In the genomic region with DNA sequence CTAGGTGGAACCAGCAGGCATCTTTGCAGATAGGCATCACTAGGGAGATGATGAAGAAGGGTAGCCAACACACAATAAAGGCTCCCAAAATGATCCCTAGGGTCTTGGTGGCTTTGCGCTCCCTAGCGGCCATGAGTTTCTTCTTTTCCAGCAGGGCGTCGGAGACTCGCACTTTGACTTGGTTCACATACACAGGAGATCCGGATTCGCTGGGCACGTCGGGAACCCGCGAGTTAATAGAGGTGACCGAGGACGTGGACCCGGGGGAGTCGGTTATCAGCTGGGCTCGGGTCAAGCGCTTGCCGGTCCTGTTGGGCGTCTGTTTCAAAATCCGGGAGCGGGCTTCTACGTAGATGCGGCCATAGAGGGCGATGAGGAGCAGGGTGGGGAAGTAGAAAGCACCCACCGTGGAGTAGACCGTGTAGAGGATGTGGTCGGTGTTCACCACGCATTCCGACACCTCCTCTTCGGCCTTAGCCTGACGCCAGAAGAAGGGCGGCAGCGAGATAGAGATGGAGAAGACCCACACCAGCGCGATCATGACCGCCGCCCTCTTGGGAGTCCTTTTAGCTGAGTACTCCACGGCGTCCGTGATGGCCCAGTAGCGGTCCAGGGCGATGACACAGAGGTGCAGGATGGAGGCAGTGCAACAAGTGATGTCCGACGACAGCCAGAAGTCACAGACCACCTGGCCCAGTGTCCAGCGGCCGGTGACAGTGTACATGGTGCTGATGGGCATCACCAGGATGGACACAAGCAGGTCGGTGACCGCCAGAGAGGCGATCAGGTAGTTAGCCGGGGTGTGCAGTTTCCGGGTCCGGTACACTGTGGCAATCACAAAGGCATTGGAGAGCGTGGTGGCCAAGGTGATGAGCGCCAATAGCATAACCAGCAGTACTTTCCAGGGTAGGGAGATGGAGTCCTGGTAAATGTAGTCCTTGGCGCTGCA, we compare ENCODE assay signal across 10 cellular contexts. TPM values are rescaled to one million over a fixed set of nuclear protein-coding genes. Genes with fewer than 3 reads are reported as not detected.
DNase-seq lines count a peak whose midpoint lies in the region; ATAC-seq and TF ChIP-seq lines count a peak whose summit lies in the region.
"Had no signal": no experiment of that assay in that cellular context is flagged by ENCODE, and none has a peak within 500 bp of the region (broad histone marks: within the 10 kb centered on the region; RNA-seq: fewer than 3 reads in every experiment).

No MANE protein-coding gene starts in this region.

- H3K9me3 ChIP-seq in mucosa of stomach (ENCODE audit: control insufficient read depth, low read length) = no peaks in the 10 kb centered on the region
- H3K9me3 ChIP-seq in aorta (ENCODE audit: control insufficient read depth, low read length) = no peaks in the 10 kb centered on the region
- H3K9me3 ChIP-seq: Caco-2 had no signal

- peak overlapping the region; percentile 4 to 18 for H3K27ac ChIP-seq in aorta (ENCODE audit: low read depth in 1 of 2, low read length in 2 of 2)

- H3K36me3 ChIP-seq in mucosa of stomach (ENCODE audit: control insufficient read depth, insufficient read depth, low read length) (no peaks in the 10 kb centered on the region), aorta (ENCODE audit: control insufficient read depth in 1 of 2, insufficient read depth in 2 of 2, low read length in 1 of 2) (no peaks in the 10 kb centered on the region)

- peak; percentile 40 for ATAC-seq in aorta (ENCODE audit: low FRiP score)
- ATAC-seq in HG03045 (IDR thresholded peaks at IDR 0.05; ENCODE audit: unreplicated experiment) = no peak

- DNase-seq in stimulated activated CD4-positive, alpha-beta T cell treated with anti-CD3 and anti-CD28 coated beads, Interleukin-15, amount 100 ng/mL, for 24 hours = peak; percentile 4
- no peak for DNase-seq in stimulated activated CD4-positive, alpha-beta T cell treated with anti-CD3 and anti-CD28 coated beads, Interleukin-2, amount 100 ng/mL, for 24 hours
- peak; percentile 41 for DNase-seq in epithelial cell of esophagus (ENCODE audit: low read depth)
- peak; percentile 55 to 83 for DNase-seq in aorta
- DNase-seq in SW480 (ENCODE audit: low spot score) = no peak
- DNase-seq in RPMI8226 = no peak
- DNase-seq: Caco-2, GOT3 had no signal

- H3K27me3 ChIP-seq in mucosa of stomach (ENCODE audit: control insufficient read depth, insufficient read depth, low read length) = peaks cover 21% of the 10 kb centered on the region
- H3K27me3 ChIP-seq in aorta (ENCODE audit: control insufficient read depth in 1 of 2, insufficient read depth in 2 of 2, low read length in 1 of 2) = no peaks in the 10 kb centered on the region

- WGBS in aorta, 2 donors = 2% methylated on average over 55 of the region's 55 CpGs

- intact Hi-C loops in aorta (cut with DNase I) = loop anchor here (5.0 to 10.0 kb wide), 6 partner anchors 578 to 1770 kb away; a partner anchor contains a TSS

- peaks cover 11% of the 10 kb centered on the region for H3K4me1 ChIP-seq in mucosa of stomach (ENCODE audit: control insufficient read depth, insufficient read depth, low read length)
- H3K4me1 ChIP-seq in aorta (ENCODE audit: control insufficient read depth in 1 of 2, insufficient read depth in 2 of 2, low read length in 2 of 2) = peaks cover 0 to 5% of the 10 kb centered on the region in 2 donors
- H3K4me1 ChIP-seq: Caco-2 had no signal

- peak; percentile 30 for TF ChIP-seq CTCF in epithelial cell of esophagus (IDR thresholded peaks at IDR 0.05; ENCODE audit: insufficient read depth, low read depth, low read length, missing control alignments)

- H3K9ac ChIP-seq in mucosa of stomach (ENCODE audit: low read length) = peak overlapping the region; percentile 65

- H3K4me3 ChIP-seq in epithelial cell of esophagus (ENCODE audit: low read length) (peak overlapping the region; percentile 52), mucosa of stomach (ENCODE audit: low read length) (peak overlapping the region; percentile 34), aorta (ENCODE audit: low read length in 2 of 2) (peak overlapping the region; percentile 19 to 75)

RNA-seq across cellular contexts. Expression of a gene that starts 0.7 kb away (rescaled TPM):
- 10 to 100 TPM in 1 of 2 donors, 1 to 10 TPM in 1; 6.6 to 17.5 TPM for total RNA-seq in aorta
- polyA plus RNA-seq in aorta = 1 to 10 TPM in 1 of 2 donors, under 1 TPM in 1; 0.50 to 7.2 TPM
- total RNA-seq: Caco-2 had no signal

Comparison
In these comparisons a context has a peak if more than half of its experiments do, and no peak if none do; other contexts are left out.
1. DNase-seq: peak in stimulated activated CD4-positive, alpha-beta T cell treated with anti-CD3 and anti-CD28 coated beads, Interleukin-15, amount 100 ng/mL, for 24 hours (single experiment), epithelial cell of esophagus (single experiment) and aorta (2 of 2); none in stimulated activated CD4-positive, alpha-beta T cell treated with anti-CD3 and anti-CD28 coated beads, Interleukin-2, amount 100 ng/mL, for 24 hours (0 of 2), SW480 (single experiment) and RPMI8226 (single experiment).
2. Peak in every context shown above with its lines, with median percentiles within 50 percentile points of each other: H3K4me3 ChIP-seq.